16 cellular contexts compared by ENCODE assay signal in genomic region chr22:46750861-46751260, GRCh38. TPM values are rescaled to one million over a fixed set of nuclear protein-coding genes. Genes with fewer than 3 reads are reported as not detected.
DNase-seq lines count a peak whose midpoint lies in the region; ATAC-seq, FAIRE-seq and TF ChIP-seq lines count a peak whose summit lies in the region.
"Had no signal": no experiment of that assay in that cellular context is flagged by ENCODE, and none has a peak within 500 bp of the region (broad histone marks: within the 10 kb centered on the region; RNA-seq: fewer than 3 reads in every experiment).

No MANE protein-coding gene starts in this region.

- peaks cover 68% of the 10 kb centered on the region in 2 experiments for H3K4me1 ChIP-seq in neutrophil (ENCODE audit: control insufficient read depth in 1 of 2, insufficient read depth in 1 of 2, low read depth in 1 of 2, low read length in 1 of 2)

- H3K9me3 Mint-ChIP-seq in CD4-positive, alpha-beta T cell: no peaks in the 10 kb centered on the region

- H3K9me3 ChIP-seq in CD4-positive, alpha-beta T cell (ENCODE audit: control insufficient read depth, low read length): peaks cover 2% of the 10 kb centered on the region
- H3K9me3 ChIP-seq in neutrophil: no peaks in the 10 kb centered on the region

- FAIRE-seq in GM12892 (lab: Jason Lieb, UNC): no peak

- no peaks in the 10 kb centered on the region for H3K36me3 ChIP-seq in neutrophil
- H3K36me3 ChIP-seq in H7 (replicated peaks; ENCODE audit: control insufficient read depth, insufficient read depth, low read length): no peaks in the 10 kb centered on the region

- no peak for TF ChIP-seq POLR2A in GM12892 (IDR thresholded peaks at IDR 0.05; ENCODE audit: low read depth, low read length)

- H3K27ac Mint-ChIP-seq in CD4-positive, alpha-beta T cell: peak overlapping the region; percentile 96

- no peak for TF ChIP-seq CTCF in CD4-positive, alpha-beta T cell (IDR thresholded peaks at IDR 0.05)
- no peak for TF ChIP-seq CTCF in neutrophil (IDR thresholded peaks at IDR 0.05)

- peak overlapping the region; percentile 29 for H3K27ac ChIP-seq in CD4-positive, alpha-beta T cell (ENCODE audit: low read depth, low read length)
- H3K27ac ChIP-seq in neutrophil: peak overlapping the region; percentile 98

- no peak for DNase-seq in CD4-positive, alpha-beta T cell
- DNase-seq in LoVo (ENCODE audit: low spot score): peak; percentile 50
- DNase-seq in left cardiac atrium: peak; percentile 63
- DNase-seq in H7: no peak
- no peak for DNase-seq in GM12892 (ENCODE audit: insufficient read length)
- no peak for DNase-seq in KBM-7
- DNase-seq: Caco-2; dermis blood vessel endothelial cell; Kasumi-1; mammary epithelial cell; NCI-H2171 treated with DMSO at 0.1 percent for 48 hours; stimulated activated CD4-positive, alpha-beta T cell treated with anti-CD3 and anti-CD28 coated beads, Interleukin-4, amount 100 ng/mL, for 24 hours; T1000 had no signal

- no peaks in the 10 kb centered on the region for H3K36me3 Mint-ChIP-seq in CD4-positive, alpha-beta T cell (ENCODE audit: low read depth)

- peaks cover 38% of the 10 kb centered on the region for H3K4me1 Mint-ChIP-seq in CD4-positive, alpha-beta T cell (ENCODE audit: low read depth)

- CTCF ChIA-PET in CD4-positive, alpha-beta T cell (lab: Charles Lee): interaction anchor here (2.6 kb wide), 1 partner anchor 8 kb away, joined by 17 read pairs; no protein-coding TSS in a partner anchor

- no peak overlapping the region for H3K4me3 Mint-ChIP-seq in CD4-positive, alpha-beta T cell

- in situ Hi-C loops in KBM-7 (cut with MboI; ENCODE audit: low pct_unique_long_range_greater_than_20kb, low sequenced_read_pairs): no loop called here

- H3K4me3 ChIP-seq in neutrophil (ENCODE audit: low read depth in 1 of 2, low read length in 1 of 2): no peak overlapping the region
- no peak overlapping the region for H3K4me3 ChIP-seq in H7 (ENCODE audit: insufficient read depth, low read depth, low read length)

- POLR2A ChIA-PET in CD4-positive, alpha-beta T cell (lab: Charles Lee): interaction anchor here (1.5 to 3.1 kb wide), 4 partner anchors 7 to 15 kb away, joined by 5 to 33 read pairs (median 16); partner anchors contain the start of gene TBC1D22A

- no peaks in the 10 kb centered on the region for H3K27me3 ChIP-seq in CD4-positive, alpha-beta T cell (ENCODE audit: control insufficient read depth, insufficient read depth, low read length)
- no peaks in the 10 kb centered on the region for H3K27me3 ChIP-seq in neutrophil
- H3K27me3 ChIP-seq in H7 (ENCODE audit: control insufficient read depth, insufficient read depth, low read length): no peaks in the 10 kb centered on the region

- intact Hi-C loops in CD4-positive, alpha-beta T cell (cut with DNase I, micrococcal nuclease): no loop called here
- intact Hi-C loops in left cardiac atrium (cut with DNase I): no loop called here

- no peaks in the 10 kb centered on the region for H3K27me3 Mint-ChIP-seq in CD4-positive, alpha-beta T cell

- ATAC-seq in CD4-positive, alpha-beta T cell (ENCODE audit: poor library complexity): no peak
- ATAC-seq in left cardiac atrium (peak; percentile 4 to 45), HG02981 (IDR thresholded peaks at IDR 0.05; ENCODE audit: unreplicated experiment) (no peak)
- ATAC-seq: Panc1 had no signal

RNA-seq across cellular contexts. Expression of gene TBC1D22A, which starts 11.6 kb away (rescaled TPM):
- total RNA-seq in CD4-positive, alpha-beta T cell: 10 to 100 TPM; 27.1 to 31.7 TPM
- 10 to 100 TPM; 15.8 to 17.4 TPM for total RNA-seq in left cardiac atrium
- total RNA-seq in H7 (2014; rRNA removed; shearing (Covaris generic)): 8.2 and 9.7 TPM in 2 replicates
- polyA plus RNA-seq in GM12892 (2012; ENCODE audit: missing spikeins): 29.0 TPM

RNA-seq across cellular contexts. Expression of gene CERK, which starts 12.8 kb away (rescaled TPM):
- total RNA-seq in CD4-positive, alpha-beta T cell: 10 to 100 TPM; 84.6 to 88.5 TPM
- total RNA-seq in left cardiac atrium: 10 to 100 TPM; 47.5 to 70.0 TPM
- 54.8 and 57.2 TPM in 2 replicates for total RNA-seq in H7 (2014; rRNA removed; shearing (Covaris generic))
- polyA plus RNA-seq in GM12892 (2012; ENCODE audit: missing spikeins): 17.3 TPM

Comparison
In these comparisons a context has a peak if more than half of its experiments do, and no peak if none do; other contexts are left out.
1. ATAC-seq: peak in left cardiac atrium (2 of 2); none in CD4-positive, alpha-beta T cell (single experiment) and HG02981 (single experiment).
2. DNase-seq: peak in LoVo (single experiment) and left cardiac atrium (single experiment); none in CD4-positive, alpha-beta T cell (0 of 10), H7 (single experiment), GM12892 (single experiment) and KBM-7 (single experiment).